ENCODE assay signal across 11 cellular contexts in genomic region chr20:3696200-3696599, GRCh38.
DNase-seq lines count a peak whose midpoint lies in the region; TF ChIP-seq lines count a peak whose summit lies in the region.
"Had no signal": no experiment of that assay in that cellular context is flagged by ENCODE, and none has a peak within 500 bp of the region (broad histone marks: within the 10 kb centered on the region; RNA-seq: fewer than 3 reads in every experiment).

No MANE protein-coding gene starts in this region.

- H3K4me1 ChIP-seq in neutrophil (ENCODE audit: control insufficient read depth in 1 of 2, insufficient read depth in 1 of 2, low read depth in 1 of 2, low read length in 1 of 2), result no peaks in the 10 kb centered on the region
- H3K4me1 ChIP-seq: suprapubic skin had no signal

- TF ChIP-seq CTCF in cardiac fibroblast (IDR thresholded peaks at IDR 0.05; ENCODE audit: low read depth, low read length) (peak; percentile 57), neutrophil (IDR thresholded peaks at IDR 0.05) (peak; percentile 13)

- DNase-seq in DMS53 (lab: John Stamatoyannopoulos, UW) (peak; percentile 31), DMS53 treated with DMSO at 0.1 percent for 48 hours (lab: John Stamatoyannopoulos, UW; ENCODE audit: unreplicated experiment) (no peak), Kasumi-1 (lab: John Stamatoyannopoulos, UW) (peak; percentile 18 to 30), cardiac fibroblast (ENCODE audit: low read depth in 2 of 2) (peak in 1 of 2 donors; percentile 28), kidney tubule cell (ENCODE audit: low spot score) (no peak), NCI-H2029 treated with DMSO at 0.1 percent for 48 hours (lab: John Stamatoyannopoulos, UW) (no peak)
- DNase-seq in effector CD8-positive, alpha-beta T cell (lab: John Stamatoyannopoulos, UW), result no peak
- DNase-seq: NCI-H524, T1000 had no signal

- no peaks in the 10 kb centered on the region for H3K27me3 ChIP-seq in neutrophil
- H3K27me3 ChIP-seq: suprapubic skin had no signal

- H3K4me3 ChIP-seq in cardiac fibroblast (replicated peaks in 1 of 2; ENCODE audit: low read depth in 2 of 2, low read length in 2 of 2) (no peak overlapping the region), neutrophil (ENCODE audit: low read depth in 1 of 2, low read length in 1 of 2) (no peak overlapping the region)
- H3K4me3 ChIP-seq: suprapubic skin had no signal

- no peaks in the 10 kb centered on the region for H3K9me3 ChIP-seq in neutrophil
- H3K9me3 ChIP-seq: suprapubic skin had no signal

- no peak overlapping the region for H3K27ac ChIP-seq in neutrophil
- H3K27ac ChIP-seq: suprapubic skin had no signal

- no peaks in the 10 kb centered on the region for H3K36me3 ChIP-seq in neutrophil
- H3K36me3 ChIP-seq: suprapubic skin had no signal

Comparison
In these comparisons a context has a peak if more than half of its experiments do, and no peak if none do; other contexts are left out.
1. DNase-seq: peak in DMS53 (single experiment) and Kasumi-1 (2 of 2); none in DMS53 treated with DMSO at 0.1 percent for 48 hours (single experiment), kidney tubule cell (single experiment), NCI-H2029 treated with DMSO at 0.1 percent for 48 hours (single experiment) and effector CD8-positive, alpha-beta T cell (single experiment).